Comparison of ENCODE assay signal across 16 cellular contexts in the genomic region with DNA sequence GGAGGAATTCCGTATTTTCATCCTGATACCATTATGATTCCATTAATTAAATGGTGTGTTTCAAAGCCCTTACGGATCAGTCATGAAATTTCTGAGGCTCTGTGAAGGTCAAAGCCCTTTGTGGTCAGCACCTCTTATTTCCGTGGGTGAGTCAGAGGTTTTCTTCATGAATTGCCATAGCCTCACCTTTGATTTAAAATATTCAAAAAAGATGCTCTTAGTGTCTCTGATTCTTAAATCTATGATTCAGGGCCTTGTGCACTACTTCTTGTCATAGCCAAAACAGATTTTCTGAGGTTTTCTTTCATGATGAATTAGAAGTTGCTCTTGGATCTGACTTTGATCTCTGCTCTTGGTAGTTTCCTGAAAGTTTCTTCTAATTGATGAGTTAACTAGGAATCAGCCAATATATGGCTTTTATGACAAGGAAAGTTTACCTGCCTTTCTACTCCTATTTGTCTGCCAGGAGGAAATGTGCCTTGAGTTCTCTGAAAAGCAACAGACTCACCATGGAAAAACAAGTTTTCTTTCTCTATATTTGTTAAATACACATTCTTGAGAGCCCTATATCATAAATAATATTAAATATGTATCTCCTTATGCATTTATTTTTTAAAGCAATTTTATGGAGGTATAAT.
DNase-seq lines count a peak whose midpoint lies in the region; ATAC-seq and TF ChIP-seq lines count a peak whose summit lies in the region.
"Had no signal": no experiment of that assay in that cellular context is flagged by ENCODE, and none has a peak within 500 bp of the region (broad histone marks: within the 10 kb centered on the region; RNA-seq: fewer than 3 reads in every experiment).

No MANE protein-coding gene starts in this region.

- no peaks in the 10 kb centered on the region for H3K4me1 ChIP-seq in Karpas-422 (ENCODE audit: low read length)
- H3K4me1 ChIP-seq: BLaER1, prostate gland had no signal

- intact Hi-C loops in cardiac septum (cut with DNase I), result no loop called here

- peaks cover 12% of the 10 kb centered on the region for H3K9me3 Mint-ChIP-seq in activated T-helper 17 cell treated with anti-CD3 and anti-CD28 coated beads, Interleukin-2, amount 50 U/mL, for 72 hours
- peaks cover 15% of the 10 kb centered on the region for H3K9me3 Mint-ChIP-seq in progenitor cell of endocrine pancreas (ENCODE audit: low read depth)

- no peak overlapping the region for H3K27ac Mint-ChIP-seq in activated T-helper 17 cell treated with anti-CD3 and anti-CD28 coated beads, Interleukin-2, amount 50 U/mL, for 72 hours
- H3K27ac Mint-ChIP-seq in progenitor cell of endocrine pancreas, result no peak overlapping the region
- H3K27ac Mint-ChIP-seq: stimulated activated memory B cell treated with anti-CD40 and anti-IgM and Interleukin-4, amounts not matched to agents 10 μg/mL and 1 μg/mL and 100 μg/mL, for 72 hours had no signal

- in situ Hi-C loops in ACHN (cut with HindIII; ENCODE audit: low pct_ligation_motif_present, low pct_unique_long_range_greater_than_20kb, low sequenced_read_pairs), result no loop called here

- H3K4me3 ChIP-seq in foreskin fibroblast (ENCODE audit: low read depth in 1 of 2, low read length in 2 of 2) (no peak overlapping the region), Karpas-422 (ENCODE audit: low read length) (no peak overlapping the region)
- H3K4me3 ChIP-seq: BLaER1, prostate gland had no signal

- no peaks in the 10 kb centered on the region for H4K20me1 ChIP-seq in Karpas-422 (ENCODE audit: insufficient read depth, low read depth, low read length)
- H4K20me1 ChIP-seq: BLaER1 had no signal

- DNase-seq in ACHN, result peak; percentile 42
- peak; percentile 48 for DNase-seq in HPDE6-E6E7 (ENCODE audit: extremely low spot score)
- DNase-seq in foreskin fibroblast, result peak; percentile 67 to 73
- DNase-seq in Karpas-422, result no peak
- no peak for DNase-seq in progenitor cell of endocrine pancreas (ENCODE audit: low spot score, unreplicated experiment)
- no peak for DNase-seq in cardiac septum (ENCODE audit: low spot score)
- DNase-seq: activated CD4-positive, CD25-positive, alpha-beta regulatory T cell treated with anti-CD3 and anti-CD28 coated beads, Interleukin-2, amount 50 U/mL, for 72 hours; activated T-cell treated with anti-CD3 and anti-CD28 coated beads, Interleukin-2, amount 50 U/mL, for 4 hours; DND-41; NK-92 treated with Interleukin-12 subunit alpha and Interleukin-12 subunit beta, amount 100 ng/mL, for 24 hours; stimulated activated CD4-positive, alpha-beta T cell treated with anti-CD3 and anti-CD28 coated beads, Interleukin-4, amount 100 ng/mL, for 1 hour had no signal

- no peak overlapping the region for H3K4me2 ChIP-seq in Karpas-422 (ENCODE audit: low read depth, low read length, poor library complexity, severe bottlenecking)
- H3K4me2 ChIP-seq: BLaER1 had no signal

- H3K36me3 Mint-ChIP-seq in activated T-helper 17 cell treated with anti-CD3 and anti-CD28 coated beads, Interleukin-2, amount 50 U/mL, for 72 hours (ENCODE audit: low read depth), result no peaks in the 10 kb centered on the region
- peaks cover 7% of the 10 kb centered on the region for H3K36me3 Mint-ChIP-seq in progenitor cell of endocrine pancreas (ENCODE audit: insufficient read depth)

- no peak overlapping the region for H3K4me3 Mint-ChIP-seq in activated T-helper 17 cell treated with anti-CD3 and anti-CD28 coated beads, Interleukin-2, amount 50 U/mL, for 72 hours
- H3K4me3 Mint-ChIP-seq in progenitor cell of endocrine pancreas (ENCODE audit: low read depth), result no peak overlapping the region
- H3K4me3 Mint-ChIP-seq: activated T-cell treated with anti-CD3 and anti-CD28 coated beads, Interleukin-2, amount 50 U/mL, for 4 hours; stimulated activated memory B cell treated with anti-CD40 and anti-IgM and Interleukin-4, amounts not matched to agents 10 μg/mL and 1 μg/mL and 100 μg/mL, for 72 hours had no signal

- TF ChIP-seq CTCF in foreskin fibroblast (IDR thresholded peaks at IDR 0.05; ENCODE audit: low read depth, low read length), result no peak
- TF ChIP-seq CTCF in progenitor cell of endocrine pancreas (IDR thresholded peaks at IDR 0.05; ENCODE audit: unreplicated experiment), result no peak

- H3K4me1 Mint-ChIP-seq in activated T-helper 17 cell treated with anti-CD3 and anti-CD28 coated beads, Interleukin-2, amount 50 U/mL, for 72 hours, result no peaks in the 10 kb centered on the region
- H3K4me1 Mint-ChIP-seq in progenitor cell of endocrine pancreas (ENCODE audit: low read depth), result peaks cover 23% of the 10 kb centered on the region
- H3K4me1 Mint-ChIP-seq: stimulated activated memory B cell treated with anti-CD40 and anti-IgM and Interleukin-4, amounts not matched to agents 10 μg/mL and 1 μg/mL and 100 μg/mL, for 72 hours had no signal

- peak; percentile 84 for ATAC-seq in activated T-helper 17 cell treated with anti-CD3 and anti-CD28 coated beads, Interleukin-2, amount 50 U/mL, for 72 hours (replicated peaks)
- no peak for ATAC-seq in GM21528 (IDR thresholded peaks at IDR 0.05; ENCODE audit: low FRiP score, unreplicated experiment)
- ATAC-seq: stimulated activated memory B cell treated with anti-CD40 and anti-IgM and Interleukin-4, amounts not matched to agents 10 μg/mL and 1 μg/mL and 100 μg/mL, for 72 hours had no signal

- H3K27ac ChIP-seq in Karpas-422 (ENCODE audit: low read length), result no peak overlapping the region
- H3K27ac ChIP-seq: BLaER1, prostate gland had no signal

- no peak overlapping the region for H3K9ac ChIP-seq in Karpas-422 (ENCODE audit: low read length)
- H3K9ac ChIP-seq: BLaER1 had no signal

- H3K36me3 ChIP-seq in Karpas-422 (ENCODE audit: insufficient read depth, low read length), result no peaks in the 10 kb centered on the region
- H3K36me3 ChIP-seq: BLaER1, prostate gland had no signal

- H2AFZ ChIP-seq in Karpas-422 (ENCODE audit: low read length), result no peak overlapping the region

- no peaks in the 10 kb centered on the region for H3K27me3 ChIP-seq in Karpas-422 (ENCODE audit: low read length)
- H3K27me3 ChIP-seq: BLaER1 had no signal

- H3K9me2 ChIP-seq in Karpas-422 (replicated peaks; ENCODE audit: insufficient read depth, low read length), result no peaks in the 10 kb centered on the region

- peaks cover 7% of the 10 kb centered on the region for H3K27me3 Mint-ChIP-seq in activated T-helper 17 cell treated with anti-CD3 and anti-CD28 coated beads, Interleukin-2, amount 50 U/mL, for 72 hours
- H3K27me3 Mint-ChIP-seq in progenitor cell of endocrine pancreas, result no peaks in the 10 kb centered on the region

- no peaks in the 10 kb centered on the region for H3K9me3 ChIP-seq in Karpas-422 (ENCODE audit: low read length)
- H3K9me3 ChIP-seq: prostate gland had no signal

- no peaks in the 10 kb centered on the region for H3K79me2 ChIP-seq in Karpas-422 (ENCODE audit: low read length)

Comparison
In these comparisons a context has a peak if more than half of its experiments do, and no peak if none do; other contexts are left out.
1. DNase-seq: peak in ACHN (single experiment), HPDE6-E6E7 (single experiment) and foreskin fibroblast (2 of 2); none in Karpas-422 (single experiment), progenitor cell of endocrine pancreas (single experiment) and cardiac septum (single experiment).